ENCODE assay signal across 1 cellular context in genomic region chr19:10419646-10420443, GRCh38.
TF ChIP-seq lines count a peak whose summit lies in the region.

No MANE protein-coding gene starts in this region.

TF ChIP-seq in K562, 482 proteins besides CTCF, POLR2A, EP300 and RAD21 (continued from another document and continues in another):
- TF ChIP-seq, protein P1, sequence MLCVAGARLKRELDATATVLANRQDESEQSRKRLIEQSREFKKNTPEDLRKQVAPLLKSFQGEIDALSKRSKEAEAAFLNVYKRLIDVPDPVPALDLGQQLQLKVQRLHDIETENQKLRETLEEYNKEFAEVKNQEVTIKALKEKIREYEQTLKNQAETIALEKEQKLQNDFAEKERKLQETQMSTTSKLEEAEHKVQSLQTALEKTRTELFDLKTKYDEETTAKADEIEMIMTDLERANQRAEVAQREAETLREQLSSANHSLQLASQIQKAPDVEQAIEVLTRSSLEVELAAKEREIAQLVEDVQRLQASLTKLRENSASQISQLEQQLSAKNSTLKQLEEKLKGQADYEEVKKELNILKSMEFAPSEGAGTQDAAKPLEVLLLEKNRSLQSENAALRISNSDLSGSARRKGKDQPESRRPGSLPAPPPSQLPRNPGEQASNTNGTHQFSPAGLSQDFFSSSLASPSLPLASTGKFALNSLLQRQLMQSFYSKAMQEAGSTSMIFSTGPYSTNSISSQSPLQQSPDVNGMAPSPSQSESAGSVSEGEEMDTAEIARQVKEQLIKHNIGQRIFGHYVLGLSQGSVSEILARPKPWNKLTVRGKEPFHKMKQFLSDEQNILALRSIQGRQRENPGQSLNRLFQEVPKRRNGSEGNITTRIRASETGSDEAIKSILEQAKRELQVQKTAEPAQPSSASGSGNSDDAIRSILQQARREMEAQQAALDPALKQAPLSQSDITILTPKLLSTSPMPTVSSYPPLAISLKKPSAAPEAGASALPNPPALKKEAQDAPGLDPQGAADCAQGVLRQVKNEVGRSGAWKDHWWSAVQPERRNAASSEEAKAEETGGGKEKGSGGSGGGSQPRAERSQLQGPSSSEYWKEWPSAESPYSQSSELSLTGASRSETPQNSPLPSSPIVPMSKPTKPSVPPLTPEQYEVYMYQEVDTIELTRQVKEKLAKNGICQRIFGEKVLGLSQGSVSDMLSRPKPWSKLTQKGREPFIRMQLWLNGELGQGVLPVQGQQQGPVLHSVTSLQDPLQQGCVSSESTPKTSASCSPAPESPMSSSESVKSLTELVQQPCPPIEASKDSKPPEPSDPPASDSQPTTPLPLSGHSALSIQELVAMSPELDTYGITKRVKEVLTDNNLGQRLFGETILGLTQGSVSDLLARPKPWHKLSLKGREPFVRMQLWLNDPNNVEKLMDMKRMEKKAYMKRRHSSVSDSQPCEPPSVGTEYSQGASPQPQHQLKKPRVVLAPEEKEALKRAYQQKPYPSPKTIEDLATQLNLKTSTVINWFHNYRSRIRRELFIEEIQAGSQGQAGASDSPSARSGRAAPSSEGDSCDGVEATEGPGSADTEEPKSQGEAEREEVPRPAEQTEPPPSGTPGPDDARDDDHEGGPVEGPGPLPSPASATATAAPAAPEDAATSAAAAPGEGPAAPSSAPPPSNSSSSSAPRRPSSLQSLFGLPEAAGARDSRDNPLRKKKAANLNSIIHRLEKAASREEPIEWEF (CRISPR knock-in tag; IDR thresholded peaks at IDR 0.05), result no peak
- TF ChIP-seq BRD4 (IDR thresholded peaks at IDR 0.05) (no peak), HIVEP1 (CRISPR knock-in tag; IDR thresholded peaks at IDR 0.05) (no peak), ZNF133 (CRISPR knock-in tag; IDR thresholded peaks at IDR 0.05) (no peak), BCL6 (CRISPR knock-in tag; IDR thresholded peaks at IDR 0.05) (no peak), ATF7 (IDR thresholded peaks at IDR 0.05) (peak; percentile 46; the same call in 1 of the 2 replicates), NONO (IDR thresholded peaks at IDR 0.05; ENCODE audit: low read depth in 2 of 2, low read length in 1 of 2) (no peak), ZNF586 (CRISPR knock-in tag; conservative IDR thresholded peaks at IDR 0.05) (no peak), CHD4 (IDR thresholded peaks at IDR 0.05; ENCODE audit: insufficient read depth, insufficient replicate concordance, low read depth, low read length, poor library complexity, severe bottlenecking) (peak; percentile 66), ZKSCAN3 (CRISPR knock-in tag; IDR thresholded peaks at IDR 0.05) (no peak), CCAR2 (IDR thresholded peaks at IDR 0.05; ENCODE audit: low read depth, low read length) (0 out of 2 replicates have a peak, but pooled peaks have one; percentile 24), SIX5 (IDR thresholded peaks at IDR 0.05; ENCODE audit: borderline replicate concordance in 1 of 2, insufficient read depth in 1 of 2, low read depth in 1 of 2, low read length in 2 of 2) (no peak), TGIF2 (CRISPR knock-in tag; IDR thresholded peaks at IDR 0.05) (0 out of 2 replicates have a peak, but pooled peaks have one; percentile 60), SNAPC5 (CRISPR knock-in tag; IDR thresholded peaks at IDR 0.05) (no peak), AFF4 (CRISPR knock-in tag; IDR thresholded peaks at IDR 0.05) (0 out of 2 replicates have a peak, but pooled peaks have one; percentile 43), HBP1 (CRISPR knock-in tag; IDR thresholded peaks at IDR 0.05) (peak; percentile 54; the same call in 1 of the 2 replicates), NR0B1 (IDR thresholded peaks at IDR 0.05; ENCODE audit: partially characterized antibody) (no peak), DLX4 (CRISPR knock-in tag; IDR thresholded peaks at IDR 0.05) (no peak), ZFP91 (CRISPR knock-in tag; IDR thresholded peaks at IDR 0.05) (no peak), ERF (CRISPR knock-in tag; IDR thresholded peaks at IDR 0.05) (no peak), GTF2A2 (tag; IDR thresholded peaks at IDR 0.05) (no peak), ZNF589 (CRISPR knock-in tag; IDR thresholded peaks at IDR 0.05; ENCODE audit: low read depth) (no peak), GTF2B (IDR thresholded peaks at IDR 0.05; ENCODE audit: extremely low read depth, insufficient read length) (no peak), CEBPB (tag; IDR thresholded peaks at IDR 0.05) (no peak), EHMT2 (IDR thresholded peaks at IDR 0.05) (no peak), SMAD4 (CRISPR knock-in tag; conservative IDR thresholded peaks at IDR 0.05) (peak; percentile 79), ZNF3 (CRISPR knock-in tag; IDR thresholded peaks at IDR 0.05) (no peak), NR4A1 (CRISPR knock-in tag; IDR thresholded peaks at IDR 0.05) (no peak), NR4A1 (tag; IDR thresholded peaks at IDR 0.05) (no peak), RCOR1 (IDR thresholded peaks at IDR 0.05; ENCODE audit: borderline replicate concordance in 1 of 2, low read depth in 2 of 2, low read length in 2 of 2) (peak in 1 of 2 experiments; percentile 30; a peak in 2 of 4 replicates), JUN (IDR thresholded peaks at IDR 0.05; ENCODE audit: borderline replicate concordance, low read depth, low read length) (peak; percentile 37; the same call in 1 of the 2 replicates), JUN (CRISPR knock-in tag; IDR thresholded peaks at IDR 0.05; ENCODE audit: borderline replicate concordance) (no peak), ELF1 (tag; IDR thresholded peaks at IDR 0.05) (no peak), TAF7 (tag; IDR thresholded peaks at IDR 0.05) (no peak), RBM17 (IDR thresholded peaks at IDR 0.05; ENCODE audit: borderline replicate concordance, low read depth, low read length) (no peak), PHB (CRISPR knock-in tag; IDR thresholded peaks at IDR 0.05) (no peak), LEF1 (IDR thresholded peaks at IDR 0.05) (peak; percentile 47), ZNF121 (CRISPR knock-in tag; conservative IDR thresholded peaks at IDR 0.05) (no peak), ZNF184 (CRISPR knock-in tag; IDR thresholded peaks at IDR 0.05) (no peak), CBX5 (IDR thresholded peaks at IDR 0.05; ENCODE audit: borderline replicate concordance, low read depth) (no peak), MIER1 (IDR thresholded peaks at IDR 0.05; ENCODE audit: low read depth) (peak; percentile 66), PCBP2 (IDR thresholded peaks at IDR 0.05; ENCODE audit: low read depth, low read length, poor library complexity, severe bottlenecking) (no peak), DNMT1 (IDR thresholded peaks at IDR 0.05) (peak; percentile 92; the same call in 1 of the 2 replicates), PHB2 (IDR thresholded peaks at IDR 0.05; ENCODE audit: low read depth) (0 out of 2 replicates have a peak, but pooled peaks have one; percentile 38)
- TF ChIP-seq, protein P2, sequence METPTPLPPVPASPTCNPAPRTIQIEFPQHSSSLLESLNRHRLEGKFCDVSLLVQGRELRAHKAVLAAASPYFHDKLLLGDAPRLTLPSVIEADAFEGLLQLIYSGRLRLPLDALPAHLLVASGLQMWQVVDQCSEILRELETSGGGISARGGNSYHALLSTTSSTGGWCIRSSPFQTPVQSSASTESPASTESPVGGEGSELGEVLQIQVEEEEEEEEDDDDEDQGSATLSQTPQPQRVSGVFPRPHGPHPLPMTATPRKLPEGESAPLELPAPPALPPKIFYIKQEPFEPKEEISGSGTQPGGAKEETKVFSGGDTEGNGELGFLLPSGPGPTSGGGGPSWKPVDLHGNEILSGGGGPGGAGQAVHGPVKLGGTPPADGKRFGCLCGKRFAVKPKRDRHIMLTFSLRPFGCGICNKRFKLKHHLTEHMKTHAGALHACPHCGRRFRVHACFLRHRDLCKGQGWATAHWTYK (CRISPR knock-in tag; IDR thresholded peaks at IDR 0.05), result no peak
- TF ChIP-seq, protein P3, sequence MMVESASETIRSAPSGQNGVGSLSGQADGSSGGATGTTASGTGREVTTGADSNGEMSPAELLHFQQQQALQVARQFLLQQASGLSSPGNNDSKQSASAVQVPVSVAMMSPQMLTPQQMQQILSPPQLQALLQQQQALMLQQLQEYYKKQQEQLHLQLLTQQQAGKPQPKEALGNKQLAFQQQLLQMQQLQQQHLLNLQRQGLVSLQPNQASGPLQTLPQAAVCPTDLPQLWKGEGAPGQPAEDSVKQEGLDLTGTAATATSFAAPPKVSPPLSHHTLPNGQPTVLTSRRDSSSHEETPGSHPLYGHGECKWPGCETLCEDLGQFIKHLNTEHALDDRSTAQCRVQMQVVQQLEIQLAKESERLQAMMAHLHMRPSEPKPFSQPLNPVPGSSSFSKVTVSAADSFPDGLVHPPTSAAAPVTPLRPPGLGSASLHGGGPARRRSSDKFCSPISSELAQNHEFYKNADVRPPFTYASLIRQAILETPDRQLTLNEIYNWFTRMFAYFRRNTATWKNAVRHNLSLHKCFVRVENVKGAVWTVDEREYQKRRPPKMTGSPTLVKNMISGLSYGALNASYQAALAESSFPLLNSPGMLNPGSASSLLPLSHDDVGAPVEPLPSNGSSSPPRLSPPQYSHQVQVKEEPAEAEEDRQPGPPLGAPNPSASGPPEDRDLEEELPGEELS (CRISPR knock-in tag; IDR thresholded peaks at IDR 0.05; ENCODE audit: borderline replicate concordance), result no peak; the same call in 1 of the 2 replicates
- TF ChIP-seq, protein P4, sequence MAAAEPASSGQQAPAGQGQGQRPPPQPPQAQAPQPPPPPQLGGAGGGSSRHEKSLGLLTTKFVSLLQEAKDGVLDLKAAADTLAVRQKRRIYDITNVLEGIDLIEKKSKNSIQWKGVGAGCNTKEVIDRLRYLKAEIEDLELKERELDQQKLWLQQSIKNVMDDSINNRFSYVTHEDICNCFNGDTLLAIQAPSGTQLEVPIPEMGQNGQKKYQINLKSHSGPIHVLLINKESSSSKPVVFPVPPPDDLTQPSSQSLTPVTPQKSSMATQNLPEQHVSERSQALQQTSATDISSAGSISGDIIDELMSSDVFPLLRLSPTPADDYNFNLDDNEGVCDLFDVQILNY (CRISPR knock-in tag; IDR thresholded peaks at IDR 0.05), result no peak
